Comparison of ENCODE assay signal across 1 cellular context in genomic region chr22:36065775-36066544, GRCh38.
A peak's percentile ranks its signal among the peaks of the same experiment; 100 is the strongest.
TF ChIP-seq lines count a peak whose summit lies in the region.

No MANE protein-coding gene starts in this region.

TF ChIP-seq in HepG2, 621 proteins besides CTCF, POLR2A, EP300 and RAD21 (continued from another document and continues in another):
- TF ChIP-seq FOXP4 (CRISPR knock-in tag; IDR thresholded peaks at IDR 0.05) = no peak
- no peak for TF ChIP-seq PREB (CRISPR knock-in tag; IDR thresholded peaks at IDR 0.05)
- no peak for TF ChIP-seq ZSCAN12 (CRISPR knock-in tag; IDR thresholded peaks at IDR 0.05)
- peak; percentile 99 for TF ChIP-seq ZBTB10 (CRISPR knock-in tag; IDR thresholded peaks at IDR 0.05; ENCODE audit: borderline replicate concordance)
- TF ChIP-seq ZNF567 (CRISPR knock-in tag; IDR thresholded peaks at IDR 0.05; ENCODE audit: borderline replicate concordance) = no peak
- TF ChIP-seq SAP130 (CRISPR knock-in tag; IDR thresholded peaks at IDR 0.05; ENCODE audit: low read depth) = peak; percentile 64
- no peak for TF ChIP-seq FOXJ3 (CRISPR knock-in tag; IDR thresholded peaks at IDR 0.05; ENCODE audit: borderline replicate concordance)
- TF ChIP-seq CSRNP1 (CRISPR knock-in tag; IDR thresholded peaks at IDR 0.05) = 0 out of 2 replicates have a peak, but pooled peaks have one; percentile 10
- TF ChIP-seq ZNF720 (CRISPR knock-in tag; IDR thresholded peaks at IDR 0.05) = no peak
- TF ChIP-seq HES4 (CRISPR knock-in tag; IDR thresholded peaks at IDR 0.05; ENCODE audit: borderline replicate concordance) = no peak
- 0 out of 2 replicates have a peak, but pooled peaks have one; percentile 12 for TF ChIP-seq HCFC1 (IDR thresholded peaks at IDR 0.05; ENCODE audit: low read depth, low read length)
- no peak for TF ChIP-seq ZNF609 (CRISPR knock-in tag; IDR thresholded peaks at IDR 0.05; ENCODE audit: borderline replicate concordance)
- 0 out of 2 replicates have a peak, but pooled peaks have one; percentile 12 for TF ChIP-seq SALL2 (CRISPR knock-in tag; IDR thresholded peaks at IDR 0.05)
- 0 out of 2 replicates have a peak, but pooled peaks have one; percentile 15 for TF ChIP-seq ARNTL (CRISPR knock-in tag; IDR thresholded peaks at IDR 0.05)
- no peak for TF ChIP-seq PLRG1 (conservative IDR thresholded peaks at IDR 0.05)
- peak; percentile 25; the same call in 1 of the 2 replicates for TF ChIP-seq TCF7 (IDR thresholded peaks at IDR 0.05; ENCODE audit: low read depth)
- TF ChIP-seq KDM6A (CRISPR knock-in tag; IDR thresholded peaks at IDR 0.05; ENCODE audit: low read depth) = no peak
- no peak for TF ChIP-seq ZMAT5 (CRISPR knock-in tag; IDR thresholded peaks at IDR 0.05; ENCODE audit: borderline replicate concordance, low read depth)
- TF ChIP-seq LRRFIP1 (CRISPR knock-in tag; conservative IDR thresholded peaks at IDR 0.05) = no peak
- TF ChIP-seq ZFYVE20 (CRISPR knock-in tag; IDR thresholded peaks at IDR 0.05; ENCODE audit: borderline replicate concordance, low read depth) = no peak
- no peak for TF ChIP-seq CREB1 (IDR thresholded peaks at IDR 0.05)
- TF ChIP-seq CREB1 (CRISPR knock-in tag; IDR thresholded peaks at IDR 0.05) = no peak
- no peak for TF ChIP-seq ZBTB43 (CRISPR knock-in tag; conservative IDR thresholded peaks at IDR 0.05)
- no peak for TF ChIP-seq CSRNP2 (CRISPR knock-in tag; conservative IDR thresholded peaks at IDR 0.05; ENCODE audit: low read depth)
- TF ChIP-seq ZNF766 (CRISPR knock-in tag; IDR thresholded peaks at IDR 0.05; ENCODE audit: borderline replicate concordance) = peak; percentile 27; the same call in 1 of the 2 replicates
- no peak for TF ChIP-seq SETDB1 (CRISPR knock-in tag; IDR thresholded peaks at IDR 0.05; ENCODE audit: borderline replicate concordance)
- TF ChIP-seq REL (CRISPR knock-in tag; conservative IDR thresholded peaks at IDR 0.05) = no peak
- TF ChIP-seq KDM4B (CRISPR knock-in tag; IDR thresholded peaks at IDR 0.05) = no peak
- no peak for TF ChIP-seq SNAPC5 (CRISPR knock-in tag; IDR thresholded peaks at IDR 0.05; ENCODE audit: borderline replicate concordance)
- TF ChIP-seq ZSCAN20 (CRISPR knock-in tag; IDR thresholded peaks at IDR 0.05; ENCODE audit: borderline replicate concordance) = no peak
- TF ChIP-seq TFAP4 (IDR thresholded peaks at IDR 0.05; ENCODE audit: borderline replicate concordance, low read depth) = no peak
- TF ChIP-seq KAT7 (CRISPR knock-in tag; IDR thresholded peaks at IDR 0.05; ENCODE audit: borderline replicate concordance) = peak; percentile 40; the same call in 1 of the 2 replicates
- TF ChIP-seq ZNF317 (CRISPR knock-in tag; IDR thresholded peaks at IDR 0.05) = no peak
- TF ChIP-seq NFKB2 (CRISPR knock-in tag; IDR thresholded peaks at IDR 0.05; ENCODE audit: borderline replicate concordance) = peak; percentile 66; the same call in 1 of the 2 replicates
- no peak for TF ChIP-seq NFIC (IDR thresholded peaks at IDR 0.05; ENCODE audit: low read length)
- 0 out of 2 replicates have a peak, but pooled peaks have one; percentile 24 for TF ChIP-seq WIZ (CRISPR knock-in tag; IDR thresholded peaks at IDR 0.05)
- TF ChIP-seq ZMYM4 (CRISPR knock-in tag; IDR thresholded peaks at IDR 0.05) = peak; percentile 76
